In genomic region chr11:37006563-37006962, GRCh38 we compare ENCODE assay signal across 10 cellular contexts.
"Had no signal": no experiment of that assay in that cellular context is flagged by ENCODE, and none has a peak within 500 bp of the region (broad histone marks: within the 10 kb centered on the region; RNA-seq: fewer than 3 reads in every experiment).

No MANE protein-coding gene starts in this region.

- H3K9me3 ChIP-seq: HAP-1 had no signal

- H3K36me3 ChIP-seq: HAP-1 had no signal

- H3K4me3 Mint-ChIP-seq: GM23338, H9, HFFc6 had no signal

- H2AFZ ChIP-seq: GM23248, GM23338 had no signal

- ATAC-seq: GM23338, HCT116 had no signal

- H3K4me3 ChIP-seq: GM23248, GM23338, HAP-1 had no signal

- H3K4me1 Mint-ChIP-seq: GM23338 had no signal

- DNase-seq: GM23248, GOT3, HCEC 1CT, HFFc6 had no signal

- H3K27ac Mint-ChIP-seq: GM23338, HFFc6 had no signal

- H3K27ac ChIP-seq: GM23248 had no signal

- FAIRE-seq: H1, H54 had no signal

- H3K4me2 ChIP-seq: GM23338 had no signal

- H3K9me3 Mint-ChIP-seq: HFFc6 had no signal

- H3K9ac ChIP-seq: GM23248 had no signal
